Comparison of ENCODE assay signal across 1 cellular context in the genomic region with DNA sequence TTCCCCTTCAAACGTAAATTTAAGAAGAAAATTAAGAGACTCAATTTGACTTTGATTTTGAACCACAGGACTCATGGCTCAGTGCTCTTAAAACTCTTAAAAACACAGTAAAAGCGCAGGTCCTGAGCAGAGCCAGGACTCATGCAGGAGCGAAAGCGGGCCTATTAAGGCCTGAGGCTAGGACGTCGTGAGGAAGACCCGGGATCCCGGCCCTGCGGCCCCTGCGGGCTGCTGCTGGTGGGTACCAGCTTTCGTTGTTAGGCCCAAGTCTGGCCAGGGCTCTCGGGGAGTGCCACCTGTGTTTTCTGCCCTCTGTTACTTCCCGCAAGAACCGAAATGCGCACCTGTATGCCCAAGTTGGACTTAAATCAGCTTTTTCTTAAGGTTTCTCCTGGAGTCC.
TF ChIP-seq lines count a peak whose summit lies in the region.

No MANE protein-coding gene starts in this region.

TF ChIP-seq in WTC11, 78 proteins besides CTCF, POLR2A, EP300 and RAD21 (continued from another document):
- TF ChIP-seq, protein P1, sequence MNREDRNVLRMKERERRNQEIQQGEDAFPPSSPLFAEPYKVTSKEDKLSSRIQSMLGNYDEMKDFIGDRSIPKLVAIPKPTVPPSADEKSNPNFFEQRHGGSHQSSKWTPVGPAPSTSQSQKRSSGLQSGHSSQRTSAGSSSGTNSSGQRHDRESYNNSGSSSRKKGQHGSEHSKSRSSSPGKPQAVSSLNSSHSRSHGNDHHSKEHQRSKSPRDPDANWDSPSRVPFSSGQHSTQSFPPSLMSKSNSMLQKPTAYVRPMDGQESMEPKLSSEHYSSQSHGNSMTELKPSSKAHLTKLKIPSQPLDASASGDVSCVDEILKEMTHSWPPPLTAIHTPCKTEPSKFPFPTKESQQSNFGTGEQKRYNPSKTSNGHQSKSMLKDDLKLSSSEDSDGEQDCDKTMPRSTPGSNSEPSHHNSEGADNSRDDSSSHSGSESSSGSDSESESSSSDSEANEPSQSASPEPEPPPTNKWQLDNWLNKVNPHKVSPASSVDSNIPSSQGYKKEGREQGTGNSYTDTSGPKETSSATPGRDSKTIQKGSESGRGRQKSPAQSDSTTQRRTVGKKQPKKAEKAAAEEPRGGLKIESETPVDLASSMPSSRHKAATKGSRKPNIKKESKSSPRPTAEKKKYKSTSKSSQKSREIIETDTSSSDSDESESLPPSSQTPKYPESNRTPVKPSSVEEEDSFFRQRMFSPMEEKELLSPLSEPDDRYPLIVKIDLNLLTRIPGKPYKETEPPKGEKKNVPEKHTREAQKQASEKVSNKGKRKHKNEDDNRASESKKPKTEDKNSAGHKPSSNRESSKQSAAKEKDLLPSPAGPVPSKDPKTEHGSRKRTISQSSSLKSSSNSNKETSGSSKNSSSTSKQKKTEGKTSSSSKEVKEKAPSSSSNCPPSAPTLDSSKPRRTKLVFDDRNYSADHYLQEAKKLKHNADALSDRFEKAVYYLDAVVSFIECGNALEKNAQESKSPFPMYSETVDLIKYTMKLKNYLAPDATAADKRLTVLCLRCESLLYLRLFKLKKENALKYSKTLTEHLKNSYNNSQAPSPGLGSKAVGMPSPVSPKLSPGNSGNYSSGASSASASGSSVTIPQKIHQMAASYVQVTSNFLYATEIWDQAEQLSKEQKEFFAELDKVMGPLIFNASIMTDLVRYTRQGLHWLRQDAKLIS (CRISPR knock-in tag; IDR thresholded peaks at IDR 0.05; ENCODE audit: borderline replicate concordance) = no peak
- TF ChIP-seq, protein P2, sequence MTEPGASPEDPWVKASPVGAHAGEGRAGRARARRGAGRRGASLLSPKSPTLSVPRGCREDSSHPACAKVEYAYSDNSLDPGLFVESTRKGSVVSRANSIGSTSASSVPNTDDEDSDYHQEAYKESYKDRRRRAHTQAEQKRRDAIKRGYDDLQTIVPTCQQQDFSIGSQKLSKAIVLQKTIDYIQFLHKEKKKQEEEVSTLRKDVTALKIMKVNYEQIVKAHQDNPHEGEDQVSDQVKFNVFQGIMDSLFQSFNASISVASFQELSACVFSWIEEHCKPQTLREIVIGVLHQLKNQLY (CRISPR knock-in tag; IDR thresholded peaks at IDR 0.05) = no peak
- TF ChIP-seq, protein P3, sequence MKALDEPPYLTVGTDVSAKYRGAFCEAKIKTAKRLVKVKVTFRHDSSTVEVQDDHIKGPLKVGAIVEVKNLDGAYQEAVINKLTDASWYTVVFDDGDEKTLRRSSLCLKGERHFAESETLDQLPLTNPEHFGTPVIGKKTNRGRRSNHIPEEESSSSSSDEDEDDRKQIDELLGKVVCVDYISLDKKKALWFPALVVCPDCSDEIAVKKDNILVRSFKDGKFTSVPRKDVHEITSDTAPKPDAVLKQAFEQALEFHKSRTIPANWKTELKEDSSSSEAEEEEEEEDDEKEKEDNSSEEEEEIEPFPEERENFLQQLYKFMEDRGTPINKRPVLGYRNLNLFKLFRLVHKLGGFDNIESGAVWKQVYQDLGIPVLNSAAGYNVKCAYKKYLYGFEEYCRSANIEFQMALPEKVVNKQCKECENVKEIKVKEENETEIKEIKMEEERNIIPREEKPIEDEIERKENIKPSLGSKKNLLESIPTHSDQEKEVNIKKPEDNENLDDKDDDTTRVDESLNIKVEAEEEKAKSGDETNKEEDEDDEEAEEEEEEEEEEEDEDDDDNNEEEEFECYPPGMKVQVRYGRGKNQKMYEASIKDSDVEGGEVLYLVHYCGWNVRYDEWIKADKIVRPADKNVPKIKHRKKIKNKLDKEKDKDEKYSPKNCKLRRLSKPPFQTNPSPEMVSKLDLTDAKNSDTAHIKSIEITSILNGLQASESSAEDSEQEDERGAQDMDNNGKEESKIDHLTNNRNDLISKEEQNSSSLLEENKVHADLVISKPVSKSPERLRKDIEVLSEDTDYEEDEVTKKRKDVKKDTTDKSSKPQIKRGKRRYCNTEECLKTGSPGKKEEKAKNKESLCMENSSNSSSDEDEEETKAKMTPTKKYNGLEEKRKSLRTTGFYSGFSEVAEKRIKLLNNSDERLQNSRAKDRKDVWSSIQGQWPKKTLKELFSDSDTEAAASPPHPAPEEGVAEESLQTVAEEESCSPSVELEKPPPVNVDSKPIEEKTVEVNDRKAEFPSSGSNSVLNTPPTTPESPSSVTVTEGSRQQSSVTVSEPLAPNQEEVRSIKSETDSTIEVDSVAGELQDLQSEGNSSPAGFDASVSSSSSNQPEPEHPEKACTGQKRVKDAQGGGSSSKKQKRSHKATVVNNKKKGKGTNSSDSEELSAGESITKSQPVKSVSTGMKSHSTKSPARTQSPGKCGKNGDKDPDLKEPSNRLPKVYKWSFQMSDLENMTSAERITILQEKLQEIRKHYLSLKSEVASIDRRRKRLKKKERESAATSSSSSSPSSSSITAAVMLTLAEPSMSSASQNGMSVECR (CRISPR knock-in tag; IDR thresholded peaks at IDR 0.05; ENCODE audit: borderline replicate concordance) = no peak
